22 cellular contexts compared by ENCODE assay signal in genomic region chr22:46534177-46534776, GRCh38.
"Had no signal": no experiment of that assay in that cellular context is flagged by ENCODE, and none has a peak within 500 bp of the region (broad histone marks: within the 10 kb centered on the region; RNA-seq: fewer than 3 reads in every experiment).

No MANE protein-coding gene starts in this region.

- H3K36me3 ChIP-seq: upper lobe of right lung had no signal

- H3K4me3 ChIP-seq: testis had no signal

- H3K27me3 ChIP-seq: testis had no signal

- H3K9me3 ChIP-seq: testis, upper lobe of right lung had no signal

- H3K9me3 Mint-ChIP-seq: activated naive CD4-positive, alpha-beta T cell treated with anti-CD3 and anti-CD28 coated beads for 36 hours; activated naive CD8-positive, alpha-beta T cell treated with anti-CD3 and anti-CD28 coated beads, Interleukin-2, amount 10 ng/mL, durations not matched to agents 7 days and 5 days; immature natural killer cell; memory B cell had no signal

- H3K27ac Mint-ChIP-seq: activated naive CD4-positive, alpha-beta T cell treated with anti-CD3 and anti-CD28 coated beads for 36 hours; activated naive CD8-positive, alpha-beta T cell treated with anti-CD3 and anti-CD28 coated beads, Interleukin-2, amount 10 ng/mL, durations not matched to agents 7 days and 5 days; immature natural killer cell; memory B cell had no signal

- H3K36me3 Mint-ChIP-seq: activated naive CD8-positive, alpha-beta T cell treated with anti-CD3 and anti-CD28 coated beads, Interleukin-2, amount 10 ng/mL, durations not matched to agents 7 days and 5 days; immature natural killer cell; memory B cell had no signal

- DNase-seq: activated CD4-positive, alpha-beta T cell treated with anti-CD3 and anti-CD28 coated beads for 1 hour; activated CD8-positive, alpha-beta memory T cell treated with anti-CD3 and anti-CD28 coated beads for 24 hours; activated CD8-positive, alpha-beta memory T cell treated with anti-CD3 and anti-CD28 coated beads, Interleukin-2, amount 50 U/mL, for 48 hours; activated effector memory CD4-positive, alpha-beta T cell treated with Interleukin-2 at 50 U/mL for 16 hours; activated naive CD4-positive, alpha-beta T cell treated with anti-CD3 and anti-CD28 coated beads for 36 hours; activated naive CD8-positive, alpha-beta T cell treated with anti-CD3 and anti-CD28 coated beads, Interleukin-2, amount 10 ng/mL, durations not matched to agents 7 days and 5 days; activated T-cell treated with anti-CD3 and anti-CD28 coated beads, Interleukin-2, amount 50 U/mL, for 48 hours; amniotic stem cell; dermis blood vessel endothelial cell; effector CD8-positive, alpha-beta T cell; foreskin melanocyte; immature natural killer cell; kidney glomerular epithelial cell; left ventricle myocardium superior; occipital lobe; retina; stimulated activated CD4-positive, alpha-beta T cell treated with anti-CD3 and anti-CD28 coated beads, Interleukin-4, amount 100 ng/mL, for 1 hour; stimulated activated naive CD4-positive, alpha-beta T cell; T-helper 9 cell; testis; upper lobe of right lung had no signal

- H3K4me3 Mint-ChIP-seq: activated naive CD4-positive, alpha-beta T cell treated with anti-CD3 and anti-CD28 coated beads for 36 hours; activated naive CD8-positive, alpha-beta T cell treated with anti-CD3 and anti-CD28 coated beads, Interleukin-2, amount 10 ng/mL, durations not matched to agents 7 days and 5 days; memory B cell had no signal

- H3K27ac ChIP-seq: testis, upper lobe of right lung had no signal

- ATAC-seq: left ventricle myocardium superior had no signal
